In genomic region chr1:8344893-8345507, GRCh38 we compare ENCODE assay signal across 26 cellular contexts.
"Had no signal": no experiment of that assay in that cellular context is flagged by ENCODE, and none has a peak within 500 bp of the region (broad histone marks: within the 10 kb centered on the region; RNA-seq: fewer than 3 reads in every experiment).

No MANE protein-coding gene starts in this region.

- H3K27ac ChIP-seq: foreskin keratinocyte, left ventricle myocardium inferior, neural progenitor cell, right lobe of liver, VCaP had no signal

- H3K27me3 ChIP-seq: esophagus muscularis mucosa, foreskin keratinocyte, neural progenitor cell, right lobe of liver, uterus had no signal

- H3K4me1 Mint-ChIP-seq: activated CD4-positive, alpha-beta T cell treated with anti-CD3 and anti-CD28 coated beads, Interleukin-2, amount 10 ng/mL, durations not matched to agents 24 days and 14 days had no signal

- H2AFZ ChIP-seq: neural progenitor cell had no signal

- H3K27ac Mint-ChIP-seq: activated CD4-positive, alpha-beta memory T cell treated with anti-CD3 and anti-CD28 coated beads for 36 hours; activated CD4-positive, alpha-beta T cell treated with anti-CD3 and anti-CD28 coated beads, Interleukin-2, amount 10 ng/mL, durations not matched to agents 24 days and 14 days; activated naive CD4-positive, alpha-beta T cell treated with anti-CD3 and anti-CD28 coated beads, Interleukin-2, amount 50 U/mL, for 24 hours; activated naive CD8-positive, alpha-beta T cell treated with anti-CD3 and anti-CD28 coated beads, Interleukin-2, amount 50 U/mL, for 24 hours; activated T-helper 2 cell treated with anti-CD3 and anti-CD28 coated beads, Interferon-gamma antibody, Interleukin-2, Interleukin-4, amounts not matched to agents 10 μg/mL and 5 μg/mL and 100 μg/mL, durations not matched to agents 14 hours and 24 hours and 36 hours; dendritic cell treated with granulocyte-macrophage colony-stimulating factor and Interleukin-4, amounts not matched to agents 40 ng/mL and 50 ng/mL, for 4 days; endodermal cell; naive B cell; neural progenitor cell; stimulated activated naive CD8-positive, alpha-beta T cell treated with anti-CD3 and anti-CD28 coated beads, Interleukin-15, Interleukin-2, amounts not matched to agents 100 ng/mL and 50 ng/mL, for 24 hours; type B pancreatic cell had no signal

- H3K4me1 ChIP-seq: foreskin keratinocyte, neural progenitor cell, right lobe of liver had no signal

- H3K4me3 ChIP-seq: esophagus muscularis mucosa, left ventricle myocardium inferior, lung, neural progenitor cell, right lobe of liver, thoracic aorta, uterus had no signal

- H3K9ac ChIP-seq: neural progenitor cell had no signal

- H3K4me2 ChIP-seq: neural progenitor cell had no signal

- H3K4me3 Mint-ChIP-seq: activated CD4-positive, alpha-beta memory T cell treated with anti-CD3 and anti-CD28 coated beads for 36 hours; activated CD4-positive, alpha-beta T cell treated with anti-CD3 and anti-CD28 coated beads, Interleukin-2, amount 10 ng/mL, durations not matched to agents 24 days and 14 days; activated naive CD4-positive, alpha-beta T cell treated with anti-CD3 and anti-CD28 coated beads, Interleukin-2, amount 50 U/mL, for 24 hours; activated naive CD8-positive, alpha-beta T cell treated with anti-CD3 and anti-CD28 coated beads, Interleukin-2, amount 50 U/mL, for 24 hours; dendritic cell treated with granulocyte-macrophage colony-stimulating factor and Interleukin-4, amounts not matched to agents 40 ng/mL and 50 ng/mL, for 4 days; endodermal cell; neural progenitor cell; stimulated activated naive CD8-positive, alpha-beta T cell treated with anti-CD3 and anti-CD28 coated beads, Interleukin-15, Interleukin-2, amounts not matched to agents 100 ng/mL and 50 ng/mL, for 24 hours; type B pancreatic cell had no signal

- H3K27me3 Mint-ChIP-seq: activated CD4-positive, alpha-beta T cell treated with anti-CD3 and anti-CD28 coated beads, Interleukin-2, amount 10 ng/mL, durations not matched to agents 24 days and 14 days; activated naive CD4-positive, alpha-beta T cell treated with anti-CD3 and anti-CD28 coated beads, Interleukin-2, amount 50 U/mL, for 24 hours; activated naive CD8-positive, alpha-beta T cell treated with anti-CD3 and anti-CD28 coated beads, Interleukin-2, amount 50 U/mL, for 24 hours; stimulated activated naive CD8-positive, alpha-beta T cell treated with anti-CD3 and anti-CD28 coated beads, Interleukin-15, Interleukin-2, amounts not matched to agents 100 ng/mL and 50 ng/mL, for 24 hours; type B pancreatic cell had no signal

- DNase-seq: activated CD4-positive, alpha-beta memory T cell treated with anti-CD3 and anti-CD28 coated beads for 36 hours; activated CD4-positive, alpha-beta T cell treated with anti-CD3 and anti-CD28 coated beads, Interleukin-2, amount 10 ng/mL, durations not matched to agents 24 days and 14 days; activated CD8-positive, alpha-beta memory T cell treated with anti-CD3 and anti-CD28 coated beads, Interleukin-2, amount 50 U/mL, for 4 hours; activated naive CD8-positive, alpha-beta T cell treated with anti-CD3 and anti-CD28 coated beads, Interleukin-2, amount 50 U/mL, for 24 hours; activated T-cell treated with anti-CD3 and anti-CD28 coated beads, Interleukin-2, amount 50 U/mL, for 1 hour; amygdala; central memory CD4-positive, alpha-beta T cell; foreskin keratinocyte; left ventricle myocardium inferior; naive B cell; stimulated activated CD4-positive, alpha-beta T cell treated with anti-CD3 and anti-CD28 coated beads, Interleukin-4, amount 100 ng/mL, for 1 hour; T-helper 9 cell had no signal

- H3K9me3 ChIP-seq: esophagus muscularis mucosa, left ventricle myocardium inferior, right lobe of liver, thoracic aorta, uterus had no signal

- H3K36me3 ChIP-seq: esophagus muscularis mucosa, left ventricle myocardium inferior, neural progenitor cell, right lobe of liver, thoracic aorta, uterus had no signal

- ATAC-seq: activated CD4-positive, CD25-positive, alpha-beta regulatory T cell treated with anti-CD3 and anti-CD28 coated beads, Interleukin-2, amount 50 U/mL, for 24 hours; activated naive CD8-positive, alpha-beta T cell treated with anti-CD3 and anti-CD28 coated beads, Interleukin-2, amount 50 U/mL, for 24 hours; foreskin keratinocyte; right lobe of liver had no signal

- H3K9me3 Mint-ChIP-seq: activated CD4-positive, alpha-beta memory T cell treated with anti-CD3 and anti-CD28 coated beads for 36 hours; activated CD4-positive, alpha-beta T cell treated with anti-CD3 and anti-CD28 coated beads, Interleukin-2, amount 10 ng/mL, durations not matched to agents 24 days and 14 days; activated naive CD4-positive, alpha-beta T cell treated with anti-CD3 and anti-CD28 coated beads, Interleukin-2, amount 50 U/mL, for 24 hours; activated naive CD8-positive, alpha-beta T cell treated with anti-CD3 and anti-CD28 coated beads, Interleukin-2, amount 50 U/mL, for 24 hours; activated T-helper 2 cell treated with anti-CD3 and anti-CD28 coated beads, Interferon-gamma antibody, Interleukin-2, Interleukin-4, amounts not matched to agents 10 μg/mL and 5 μg/mL and 100 μg/mL, durations not matched to agents 14 hours and 24 hours and 36 hours; dendritic cell treated with granulocyte-macrophage colony-stimulating factor and Interleukin-4, amounts not matched to agents 40 ng/mL and 50 ng/mL, for 4 days; endodermal cell; neural progenitor cell; stimulated activated naive CD8-positive, alpha-beta T cell treated with anti-CD3 and anti-CD28 coated beads, Interleukin-15, Interleukin-2, amounts not matched to agents 100 ng/mL and 50 ng/mL, for 24 hours; type B pancreatic cell had no signal

- H3K36me3 Mint-ChIP-seq: activated CD4-positive, alpha-beta memory T cell treated with anti-CD3 and anti-CD28 coated beads for 36 hours; naive B cell had no signal
